In genomic region chr6:169725270-169726048, GRCh38 we compare ENCODE assay signal across 1 cellular context.
A peak's percentile ranks its signal among the peaks of the same experiment; 100 is the strongest.
TF ChIP-seq lines count a peak whose summit lies in the region.

No MANE protein-coding gene starts in this region.

TF ChIP-seq in HepG2, 621 proteins besides CTCF, POLR2A, EP300 and RAD21 (continued from another document and continues in another):
- TF ChIP-seq ZNF451 (CRISPR knock-in tag; IDR thresholded peaks at IDR 0.05): no peak
- TF ChIP-seq ZNF775 (CRISPR knock-in tag; IDR thresholded peaks at IDR 0.05; ENCODE audit: borderline replicate concordance): peak; percentile 19; the same call in 1 of the 2 replicates
- 0 out of 2 replicates have a peak, but pooled peaks have one; percentile 13 for TF ChIP-seq ZNF770 (CRISPR knock-in tag; IDR thresholded peaks at IDR 0.05)
- no peak for TF ChIP-seq ZIK1 (CRISPR knock-in tag; IDR thresholded peaks at IDR 0.05; ENCODE audit: borderline replicate concordance, low read depth)
- TF ChIP-seq GFI1 (CRISPR knock-in tag; IDR thresholded peaks at IDR 0.05; ENCODE audit: borderline replicate concordance): peak; percentile 63
- TF ChIP-seq ZNF317 (CRISPR knock-in tag; IDR thresholded peaks at IDR 0.05): no peak; the same call in none of the 2 replicates
- no peak for TF ChIP-seq ZNF256 (CRISPR knock-in tag; conservative IDR thresholded peaks at IDR 0.05)
- TF ChIP-seq ZNF329 (CRISPR knock-in tag; IDR thresholded peaks at IDR 0.05; ENCODE audit: low read depth): peak; percentile 39; the same call in 1 of the 2 replicates
- TF ChIP-seq SATB2 (CRISPR knock-in tag; IDR thresholded peaks at IDR 0.05): no peak
- 0 out of 2 replicates have a peak, but pooled peaks have one; percentile 59 for TF ChIP-seq ZFP82 (CRISPR knock-in tag; IDR thresholded peaks at IDR 0.05; ENCODE audit: borderline replicate concordance)
- TF ChIP-seq ZNF660 (CRISPR knock-in tag; IDR thresholded peaks at IDR 0.05; ENCODE audit: borderline replicate concordance, low read depth): no peak
- TF ChIP-seq PLSCR1 (CRISPR knock-in tag; IDR thresholded peaks at IDR 0.05; ENCODE audit: borderline replicate concordance): no peak; the same call in 1 of the 2 replicates
- TF ChIP-seq HOXA9 (CRISPR knock-in tag; IDR thresholded peaks at IDR 0.05; ENCODE audit: borderline replicate concordance): no peak
- peak; percentile 8; the same call in 1 of the 2 replicates for TF ChIP-seq BCL3 (CRISPR knock-in tag; IDR thresholded peaks at IDR 0.05)
- TF ChIP-seq ZNF124 (CRISPR knock-in tag; IDR thresholded peaks at IDR 0.05): no peak; the same call in 1 of the 2 replicates
- TF ChIP-seq ETV6 (CRISPR knock-in tag; conservative IDR thresholded peaks at IDR 0.05): no peak
- TF ChIP-seq HDAC2 (CRISPR knock-in tag; IDR thresholded peaks at IDR 0.05): peak; percentile 84
- no peak for TF ChIP-seq SALL2 (CRISPR knock-in tag; IDR thresholded peaks at IDR 0.05)
- peak; percentile 41; the same call in 1 of the 2 replicates for TF ChIP-seq PHF8 (CRISPR knock-in tag; IDR thresholded peaks at IDR 0.05)
- TF ChIP-seq ZNF598 (CRISPR knock-in tag; IDR thresholded peaks at IDR 0.05; ENCODE audit: borderline replicate concordance): peak; percentile 17; the same call in 1 of the 2 replicates
- peak; percentile 83 for TF ChIP-seq YEATS4 (CRISPR knock-in tag; IDR thresholded peaks at IDR 0.05; ENCODE audit: borderline replicate concordance)
- TF ChIP-seq PHB2 (IDR thresholded peaks at IDR 0.05; ENCODE audit: partially characterized antibody): no peak
- peak; percentile 80; the same call in 1 of the 2 replicates for TF ChIP-seq ZNF350 (CRISPR knock-in tag; IDR thresholded peaks at IDR 0.05; ENCODE audit: borderline replicate concordance, low read depth)
- TF ChIP-seq HNF1B (CRISPR knock-in tag; IDR thresholded peaks at IDR 0.05): peak; percentile 14; the same call in 1 of the 2 replicates
- no peak for TF ChIP-seq FOXC1 (CRISPR knock-in tag; IDR thresholded peaks at IDR 0.05; ENCODE audit: borderline replicate concordance)
- TF ChIP-seq ZNF800 (CRISPR knock-in tag; IDR thresholded peaks at IDR 0.05): no peak; the same call in 1 of the 2 replicates
- TF ChIP-seq ZNF691 (CRISPR knock-in tag; IDR thresholded peaks at IDR 0.05; ENCODE audit: borderline replicate concordance, low read depth): no peak
- TF ChIP-seq EED (CRISPR knock-in tag; IDR thresholded peaks at IDR 0.05): no peak
- peak; percentile 77 for TF ChIP-seq NFIC (IDR thresholded peaks at IDR 0.05; ENCODE audit: low read length)
- TF ChIP-seq MEF2D (CRISPR knock-in tag; IDR thresholded peaks at IDR 0.05): 0 out of 2 replicates have a peak, but pooled peaks have one; percentile 65
- TF ChIP-seq SPEN (CRISPR knock-in tag; IDR thresholded peaks at IDR 0.05; ENCODE audit: low read depth): peak; percentile 39; the same call in 1 of the 2 replicates
- TF ChIP-seq NFKB2 (CRISPR knock-in tag; IDR thresholded peaks at IDR 0.05; ENCODE audit: borderline replicate concordance): 0 out of 2 replicates have a peak, but pooled peaks have one; percentile 12
- TF ChIP-seq FOXO1 (CRISPR knock-in tag; IDR thresholded peaks at IDR 0.05): peak; percentile 99
- no peak for TF ChIP-seq NFYC (CRISPR knock-in tag; IDR thresholded peaks at IDR 0.05)
- no peak for TF ChIP-seq ZNF343 (CRISPR knock-in tag; IDR thresholded peaks at IDR 0.05)
- TF ChIP-seq ARNT2 (CRISPR knock-in tag; IDR thresholded peaks at IDR 0.05; ENCODE audit: low read depth): no peak
- TF ChIP-seq ZNF101 (CRISPR knock-in tag; IDR thresholded peaks at IDR 0.05; ENCODE audit: borderline replicate concordance, low read depth): no peak
- no peak for TF ChIP-seq ZNF772 (CRISPR knock-in tag; IDR thresholded peaks at IDR 0.05)
- TF ChIP-seq ZNF17 (CRISPR knock-in tag; IDR thresholded peaks at IDR 0.05): no peak
- no peak for TF ChIP-seq WIZ (CRISPR knock-in tag; IDR thresholded peaks at IDR 0.05)
- TF ChIP-seq ZKSCAN8 (CRISPR knock-in tag; IDR thresholded peaks at IDR 0.05; ENCODE audit: borderline replicate concordance): peak; percentile 66; the same call in 1 of the 2 replicates
- TF ChIP-seq NCOA2 (CRISPR knock-in tag; IDR thresholded peaks at IDR 0.05): peak; percentile 92
- no peak for TF ChIP-seq ZEB1 (IDR thresholded peaks at IDR 0.05; ENCODE audit: insufficient replicate concordance, low read depth)
- no peak for TF ChIP-seq GABPA (IDR thresholded peaks at IDR 0.05; ENCODE audit: low read depth, low read length)
- peak; percentile 40; the same call in 1 of the 2 replicates for TF ChIP-seq GABPA (CRISPR knock-in tag; IDR thresholded peaks at IDR 0.05; ENCODE audit: low read depth)
- 0 out of 2 replicates have a peak, but pooled peaks have one; percentile 2 for TF ChIP-seq ZNF577 (CRISPR knock-in tag; IDR thresholded peaks at IDR 0.05; ENCODE audit: borderline replicate concordance, low read depth)
- TF ChIP-seq ZNF597 (CRISPR knock-in tag; IDR thresholded peaks at IDR 0.05): no peak
- TF ChIP-seq ZNF432 (CRISPR knock-in tag; IDR thresholded peaks at IDR 0.05; ENCODE audit: borderline replicate concordance): no peak
- TF ChIP-seq PHF5A (CRISPR knock-in tag; IDR thresholded peaks at IDR 0.05; ENCODE audit: low read depth, unreplicated experiment): peak; percentile 57
- TF ChIP-seq ZBTB8A (CRISPR knock-in tag; IDR thresholded peaks at IDR 0.05; ENCODE audit: borderline replicate concordance, low read depth): no peak; the same call in 1 of the 2 replicates
- peak; percentile 70; the same call in 1 of the 2 replicates for TF ChIP-seq IRF2 (CRISPR knock-in tag; IDR thresholded peaks at IDR 0.05)
- no peak for TF ChIP-seq U2AF1 (optimal IDR thresholded peaks at IDR 0.05; ENCODE audit: low read depth, low read length)
- peak; percentile 37; the same call in 1 of the 2 replicates for TF ChIP-seq MYPOP (CRISPR knock-in tag; IDR thresholded peaks at IDR 0.05)
- peak; percentile 97 for TF ChIP-seq HNF4A (CRISPR knock-in tag; IDR thresholded peaks at IDR 0.05)
- no peak for TF ChIP-seq ZNF383 (CRISPR knock-in tag; IDR thresholded peaks at IDR 0.05; ENCODE audit: borderline replicate concordance)
- TF ChIP-seq TCF7 (IDR thresholded peaks at IDR 0.05; ENCODE audit: low read depth): peak; percentile 78
- TF ChIP-seq TBX2 (CRISPR knock-in tag; IDR thresholded peaks at IDR 0.05; ENCODE audit: borderline replicate concordance): peak; percentile 88; the same call in 1 of the 2 replicates
- TF ChIP-seq CREBL2 (CRISPR knock-in tag; IDR thresholded peaks at IDR 0.05; ENCODE audit: borderline replicate concordance): no peak
- TF ChIP-seq SIN3B (IDR thresholded peaks at IDR 0.05; ENCODE audit: low read length): no peak
- TF ChIP-seq SOX13 (IDR thresholded peaks at IDR 0.05): peak; percentile 92
- TF ChIP-seq SOX13 (CRISPR knock-in tag; conservative IDR thresholded peaks at IDR 0.05 in 1 of 2, IDR thresholded peaks at IDR 0.05 in 1 of 2): peak in 1 of 2 experiments; percentile 99; a peak in 2 of 4 replicates
- no peak for TF ChIP-seq CBX1 (IDR thresholded peaks at IDR 0.05; ENCODE audit: low read depth)
- peak in 1 of 2 experiments; percentile 49; a peak in 3 of 4 replicates for TF ChIP-seq MAFK (conservative IDR thresholded peaks at IDR 0.05 in 1 of 2, IDR thresholded peaks at IDR 0.05 in 1 of 2; ENCODE audit: low read length in 2 of 2)
- no peak; the same call in 1 of the 2 replicates for TF ChIP-seq ZNF773 (CRISPR knock-in tag; IDR thresholded peaks at IDR 0.05; ENCODE audit: borderline replicate concordance)
